Comparison of ENCODE assay signal across 1 cellular context in the genomic region with DNA sequence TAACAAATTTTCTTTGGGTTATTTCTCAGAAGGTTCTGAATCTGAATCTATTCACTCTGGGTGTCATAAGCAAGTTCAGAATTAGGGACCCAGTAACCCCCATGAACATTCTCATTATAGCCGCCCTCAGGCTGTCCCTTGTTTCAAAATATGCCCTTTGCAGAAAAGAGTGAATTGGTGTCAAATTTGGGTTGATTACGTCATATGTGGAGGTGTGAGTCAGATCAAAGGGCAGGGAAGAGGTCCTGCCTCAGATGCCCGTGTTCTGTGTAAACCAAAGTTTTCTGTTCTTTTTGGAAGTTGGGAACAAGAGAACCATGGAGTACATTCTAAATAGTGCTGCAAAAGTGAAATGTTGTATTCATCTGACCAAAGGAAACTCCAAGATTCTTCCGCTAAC.
A peak's percentile ranks its signal among the peaks of the same experiment; 100 is the strongest.
TF ChIP-seq lines count a peak whose summit lies in the region.

No MANE protein-coding gene starts in this region.

TF ChIP-seq in HepG2, 621 proteins besides CTCF, POLR2A, EP300 and RAD21 (continued from another document):
- TF ChIP-seq ZNF224 (CRISPR knock-in tag; IDR thresholded peaks at IDR 0.05) (no peak), ATF7 (IDR thresholded peaks at IDR 0.05) (peak; percentile 86), ATF7 (CRISPR knock-in tag; IDR thresholded peaks at IDR 0.05) (no peak), JUN (CRISPR knock-in tag; IDR thresholded peaks at IDR 0.05) (no peak), ARNT2 (CRISPR knock-in tag; IDR thresholded peaks at IDR 0.05; ENCODE audit: low read depth) (no peak)
